In genomic region chr9:89592963-89593775, GRCh38 we compare ENCODE assay signal across 1 cellular context.
TF ChIP-seq lines count a peak whose summit lies in the region.

No MANE protein-coding gene starts in this region.

TF ChIP-seq in A549, 52 proteins besides CTCF, POLR2A, EP300 and RAD21 (continued from another document):
- TF ChIP-seq HMGXB4 (CRISPR knock-in tag; IDR thresholded peaks at IDR 0.05; ENCODE audit: borderline replicate concordance) (no peak), PBX3 (IDR thresholded peaks at IDR 0.05) (no peak), HEYL (CRISPR knock-in tag; IDR thresholded peaks at IDR 0.05) (no peak), RFX5 (IDR thresholded peaks at IDR 0.05) (no peak)
